8 cellular contexts compared by ENCODE assay signal in genomic region chr10:101570764-101571572, GRCh38. TPM values are rescaled to one million over a fixed set of nuclear protein-coding genes. Genes with fewer than 3 reads are reported as not detected.
A peak's percentile ranks its signal among the peaks of the same experiment; 100 is the strongest.
DNase-seq lines count a peak whose midpoint lies in the region; ATAC-seq and TF ChIP-seq lines count a peak whose summit lies in the region.

No MANE protein-coding gene starts in this region.

- peak overlapping the region; percentile 19; the same call in 1 of the 2 replicates for H3K27ac ChIP-seq in HEK293 (ENCODE audit: extremely low read depth, low read depth, low read length)
- peak overlapping the region; percentile 47 for H3K27ac ChIP-seq in angular gyrus (ENCODE audit: low read depth, low read length)
- no peak overlapping the region for H3K27ac ChIP-seq in thymus (ENCODE audit: low read depth)

- DNase-seq in AG08395 (ENCODE audit: low spot score) (peak; percentile 22), immature natural killer cell (no peak), NCI-H1436 (lab: John Stamatoyannopoulos, UW) (no peak)
- no peak for DNase-seq in stimulated activated naive CD4-positive, alpha-beta T cell (lab: John Stamatoyannopoulos, UW)
- DNase-seq in activated T-cell treated with anti-CD3 and anti-CD28 coated beads, Interleukin-2, amount 50 U/mL, for 4 hours, result no peak

- H3K36me3 ChIP-seq in HEK293 (ENCODE audit: control insufficient read depth in 2 of 2, insufficient read depth in 1 of 2, low read length in 2 of 2) (no peaks in the 10 kb centered on the region), thymus (ENCODE audit: control insufficient read depth, insufficient read depth) (no peaks in the 10 kb centered on the region)

- H3K36me3 Mint-ChIP-seq in immature natural killer cell, result peaks cover 0 to 3% (median 0%) of the 10 kb centered on the region in 3 donors
- H3K36me3 Mint-ChIP-seq in activated T-cell treated with anti-CD3 and anti-CD28 coated beads, Interleukin-2, amount 50 U/mL, for 4 hours (ENCODE audit: insufficient read depth), result no peaks in the 10 kb centered on the region

- H3K4me3 Mint-ChIP-seq in immature natural killer cell, result peak overlapping the region in 4 of 5 donors; percentile 41 to 62 (median 53)
- H3K4me3 Mint-ChIP-seq in activated T-cell treated with anti-CD3 and anti-CD28 coated beads, Interleukin-2, amount 50 U/mL, for 4 hours, result no peak overlapping the region

- H3K27me3 ChIP-seq in thymus (ENCODE audit: control insufficient read depth, insufficient read depth), result peaks cover 43% of the 10 kb centered on the region

- H3K27ac Mint-ChIP-seq in immature natural killer cell, result no peak overlapping the region

- CTCF ChIA-PET in HEK293 (lab: Yijun Ruan, JAX), result interaction anchor here (0.6 to 3.8 kb wide), 45 partner anchors 10 to 1666 kb away, joined by 3 to 77 read pairs (median 4); no protein-coding TSS in a partner anchor

- POLR2A ChIA-PET in HEK293 (lab: Yijun Ruan, JAX), result interaction anchor here (1.0 to 1.5 kb wide), 4 partner anchors 17 to 357 kb away, joined by 3 to 7 read pairs (median 4); partner anchors contain the start of genes DPCD and POLL

- H3K4me1 ChIP-seq in HEK293 (ENCODE audit: control insufficient read depth, insufficient read depth, low read length) (peaks cover 3% of the 10 kb centered on the region), thymus (ENCODE audit: control insufficient read depth, insufficient read depth, low read length) (no peaks in the 10 kb centered on the region)

- ATAC-seq in activated T-cell treated with anti-CD3 and anti-CD28 coated beads, Interleukin-2, amount 50 U/mL, for 4 hours, result no peak

- peaks cover 10 to 22% (median 13%) of the 10 kb centered on the region in 3 donors for H3K27me3 Mint-ChIP-seq in immature natural killer cell (ENCODE audit: low read depth in 3 of 3)
- peaks cover 36% of the 10 kb centered on the region for H3K27me3 Mint-ChIP-seq in activated T-cell treated with anti-CD3 and anti-CD28 coated beads, Interleukin-2, amount 50 U/mL, for 4 hours (ENCODE audit: low read depth)

- WGBS in thymus, result 48% methylated on average over 22 of the region's 22 CpGs

- H3K9me3 ChIP-seq in HEK293 (ENCODE audit: control insufficient read depth, insufficient read depth, low read depth, low read length) (0 out of 2 replicates have a peak, but pooled peaks cover 2% of the 10 kb centered on the region), thymus (ENCODE audit: control insufficient read depth) (no peaks in the 10 kb centered on the region)

- peak overlapping the region; percentile 65 for H3K4me3 ChIP-seq in HEK293 (ENCODE audit: low read depth, low read length)
- peak overlapping the region; percentile 54 for H3K4me3 ChIP-seq in thymus (ENCODE audit: low read length)

- peaks cover 9 to 12% of the 10 kb centered on the region in 2 donors for H3K4me1 Mint-ChIP-seq in immature natural killer cell
- peaks cover 9% of the 10 kb centered on the region for H3K4me1 Mint-ChIP-seq in activated T-cell treated with anti-CD3 and anti-CD28 coated beads, Interleukin-2, amount 50 U/mL, for 4 hours (ENCODE audit: low read depth)

- TF ChIP-seq CTCF in HEK293 (tag by site-specific recombination; IDR thresholded peaks at IDR 0.05), result no peak

- no peaks in the 10 kb centered on the region for H3K9me3 Mint-ChIP-seq in immature natural killer cell
- peaks cover 3% of the 10 kb centered on the region for H3K9me3 Mint-ChIP-seq in activated T-cell treated with anti-CD3 and anti-CD28 coated beads, Interleukin-2, amount 50 U/mL, for 4 hours

TF ChIP-seq in HEK293, 187 proteins besides CTCF, POLR2A, EP300 and RAD21 (continues in another document):
- TF ChIP-seq ZBTB17 (tag by site-specific recombination; IDR thresholded peaks at IDR 0.05), result no peak
- TF ChIP-seq KLF8 (tag by site-specific recombination; IDR thresholded peaks at IDR 0.05), result no peak
- no peak for TF ChIP-seq ZNF391 (tag by site-specific recombination; IDR thresholded peaks at IDR 0.05; ENCODE audit: borderline replicate concordance, low read depth)
- no peak for TF ChIP-seq ZNF544 (tag by site-specific recombination; IDR thresholded peaks at IDR 0.05)
- TF ChIP-seq ZSCAN5A (tag by site-specific recombination; IDR thresholded peaks at IDR 0.05), result no peak
- TF ChIP-seq ZNF513 (tag by site-specific recombination; IDR thresholded peaks at IDR 0.05), result no peak
- TF ChIP-seq ZNF416 (tag by site-specific recombination; IDR thresholded peaks at IDR 0.05), result no peak
- TF ChIP-seq ZNF19 (tag by site-specific recombination; IDR thresholded peaks at IDR 0.05; ENCODE audit: low read depth), result no peak
- TF ChIP-seq ZFHX2 (tag by site-specific recombination; conservative IDR thresholded peaks at IDR 0.05), result 0 out of 2 replicates have a peak, but pooled peaks have one; percentile 15
- peak; percentile 54; the same call in 1 of the 2 replicates for TF ChIP-seq PRDM4 (tag by site-specific recombination; IDR thresholded peaks at IDR 0.05)
- TF ChIP-seq ZSCAN23 (tag by site-specific recombination; IDR thresholded peaks at IDR 0.05), result no peak
- TF ChIP-seq ZBTB6 (tag by site-specific recombination; IDR thresholded peaks at IDR 0.05), result no peak
- no peak for TF ChIP-seq RBAK (tag by site-specific recombination; IDR thresholded peaks at IDR 0.05)

RNA-seq across cellular contexts. Expression of gene POLL, which starts 17.1 kb away (rescaled TPM):
- 10 to 100 TPM; 11.7 to 15.5 (median 12.2) TPM for polyA plus RNA-seq in immature natural killer cell
- 26.9 TPM for polyA plus RNA-seq in thymus
- 10 to 100 TPM; 23.3 to 25.3 (median 24.4) TPM for total RNA-seq in activated T-cell treated with anti-CD3 and anti-CD28 coated beads, Interleukin-2, amount 50 U/mL, for 4 hours

RNA-seq across cellular contexts. Expression of gene DPCD, which starts 17.2 kb away (rescaled TPM):
- polyA plus RNA-seq in immature natural killer cell (1 to 10 TPM in 2 of 3 donors, not detected in 1; 2.1 to 2.8 TPM), thymus (10.4 TPM)
- total RNA-seq in activated T-cell treated with anti-CD3 and anti-CD28 coated beads, Interleukin-2, amount 50 U/mL, for 4 hours, result 10 to 100 TPM in 1 of 3 donors, 1 to 10 TPM in 2; 8.5 to 12.2 (median 9.7) TPM
